In genomic region chr17:1810450-1811103, GRCh38 we compare ENCODE assay signal across 1 cellular context.
TF ChIP-seq lines count a peak whose summit lies in the region.

No MANE protein-coding gene starts in this region.

TF ChIP-seq in HepG2, 621 proteins besides CTCF, POLR2A, EP300 and RAD21 (continued from another document and continues in another):
- TF ChIP-seq MTERF4 (CRISPR knock-in tag; IDR thresholded peaks at IDR 0.05) (0 out of 2 replicates have a peak, but pooled peaks have one; percentile 13), HNRNPLL (IDR thresholded peaks at IDR 0.05; ENCODE audit: low read depth, low read length, poor library complexity, severe bottlenecking) (no peak), ZNF577 (CRISPR knock-in tag; IDR thresholded peaks at IDR 0.05; ENCODE audit: borderline replicate concordance, low read depth) (no peak), ZNF232 (CRISPR knock-in tag; IDR thresholded peaks at IDR 0.05; ENCODE audit: borderline replicate concordance) (no peak), CEBPB (IDR thresholded peaks at IDR 0.05; ENCODE audit: borderline replicate concordance, low read depth, low read length) (no peak), ZBTB42 (CRISPR knock-in tag; IDR thresholded peaks at IDR 0.05) (no peak; the same call in 1 of the 2 replicates), CAMTA2 (CRISPR knock-in tag; IDR thresholded peaks at IDR 0.05; ENCODE audit: borderline replicate concordance) (no peak), ZNF878 (CRISPR knock-in tag; IDR thresholded peaks at IDR 0.05) (peak; percentile 86; the same call in 1 of the 2 replicates), ZNF883 (CRISPR knock-in tag; IDR thresholded peaks at IDR 0.05; ENCODE audit: not compliant biosample characterization) (no peak), NCOA5 (CRISPR knock-in tag; IDR thresholded peaks at IDR 0.05) (no peak), AGO1 (IDR thresholded peaks at IDR 0.05; ENCODE audit: low read depth, low read length, poor library complexity, severe bottlenecking) (no peak), ZNF605 (CRISPR knock-in tag; IDR thresholded peaks at IDR 0.05) (peak; percentile 85), ZNF496 (CRISPR knock-in tag; IDR thresholded peaks at IDR 0.05; ENCODE audit: insufficient replicate concordance) (no peak), GABPA (IDR thresholded peaks at IDR 0.05; ENCODE audit: low read depth, low read length) (no peak), GABPA (CRISPR knock-in tag; IDR thresholded peaks at IDR 0.05; ENCODE audit: low read depth) (peak; percentile 59), GFI1 (CRISPR knock-in tag; IDR thresholded peaks at IDR 0.05; ENCODE audit: borderline replicate concordance) (0 out of 2 replicates have a peak, but pooled peaks have one; percentile 66), ZZZ3 (CRISPR knock-in tag; IDR thresholded peaks at IDR 0.05; ENCODE audit: borderline replicate concordance) (no peak), KDM5B (CRISPR knock-in tag; IDR thresholded peaks at IDR 0.05; ENCODE audit: borderline replicate concordance) (peak; percentile 67; the same call in 1 of the 2 replicates), ETS1 (CRISPR knock-in tag; IDR thresholded peaks at IDR 0.05) (no peak), HMG20A (CRISPR knock-in tag; IDR thresholded peaks at IDR 0.05; ENCODE audit: borderline replicate concordance) (peak; percentile 29; the same call in 1 of the 2 replicates), PTBP1 (IDR thresholded peaks at IDR 0.05; ENCODE audit: low read depth, low read length, poor library complexity, severe bottlenecking) (no peak), MXD4 (CRISPR knock-in tag; IDR thresholded peaks at IDR 0.05) (no peak; the same call in 1 of the 2 replicates), ZNF660 (CRISPR knock-in tag; IDR thresholded peaks at IDR 0.05; ENCODE audit: borderline replicate concordance, low read depth) (no peak), CREBL2 (CRISPR knock-in tag; IDR thresholded peaks at IDR 0.05; ENCODE audit: borderline replicate concordance) (no peak), ZNF609 (CRISPR knock-in tag; IDR thresholded peaks at IDR 0.05; ENCODE audit: borderline replicate concordance) (no peak; the same call in 1 of the 2 replicates), SMC3 (IDR thresholded peaks at IDR 0.05; ENCODE audit: low read length) (no peak; the same call in 1 of the 2 replicates), TFAP4 (IDR thresholded peaks at IDR 0.05; ENCODE audit: borderline replicate concordance, low read depth) (peak; percentile 98), ONECUT2 (CRISPR knock-in tag; IDR thresholded peaks at IDR 0.05) (peak; percentile 95), MAX (IDR thresholded peaks at IDR 0.05) (peak; percentile 87), BCL6 (CRISPR knock-in tag; IDR thresholded peaks at IDR 0.05) (peak; percentile 69; the same call in 1 of the 2 replicates), MXI1 (IDR thresholded peaks at IDR 0.05; ENCODE audit: borderline replicate concordance, low read depth, low read length) (peak; percentile 86; the same call in 2 of the 3 replicates), ZNF362 (CRISPR knock-in tag; IDR thresholded peaks at IDR 0.05; ENCODE audit: borderline replicate concordance) (peak; percentile 47; the same call in 1 of the 2 replicates), MYNN (CRISPR knock-in tag; IDR thresholded peaks at IDR 0.05; ENCODE audit: low read depth) (no peak), TAF1 (CRISPR knock-in tag; IDR thresholded peaks at IDR 0.05) (peak; percentile 56; the same call in 1 of the 2 replicates), IKZF5 (CRISPR knock-in tag; IDR thresholded peaks at IDR 0.05) (peak; percentile 68; the same call in 1 of the 2 replicates), ZNF740 (CRISPR knock-in tag; IDR thresholded peaks at IDR 0.05) (no peak), YEATS2 (CRISPR knock-in tag; IDR thresholded peaks at IDR 0.05; ENCODE audit: borderline replicate concordance) (peak; percentile 72; the same call in 1 of the 2 replicates), GMEB2 (CRISPR knock-in tag; IDR thresholded peaks at IDR 0.05; ENCODE audit: low read depth) (no peak), SRF (IDR thresholded peaks at IDR 0.05; ENCODE audit: low read depth, low read length) (no peak), HNRNPL (IDR thresholded peaks at IDR 0.05; ENCODE audit: low read depth, low read length) (peak; percentile 42; the same call in 1 of the 2 replicates), MYPOP (CRISPR knock-in tag; IDR thresholded peaks at IDR 0.05) (peak; percentile 86), HMGXB3 (CRISPR knock-in tag; IDR thresholded peaks at IDR 0.05; ENCODE audit: borderline replicate concordance) (0 out of 2 replicates have a peak, but pooled peaks have one; percentile 45), ZNF292 (CRISPR knock-in tag; IDR thresholded peaks at IDR 0.05; ENCODE audit: borderline replicate concordance, low read depth) (peak; percentile 76; the same call in 1 of the 2 replicates)
